ENCODE assay signal across 24 cellular contexts in genomic region chr1:98306517-98307089, GRCh38.
A peak's percentile ranks its signal among the peaks of the same experiment; 100 is the strongest.
DNase-seq lines count a peak whose midpoint lies in the region; ATAC-seq, FAIRE-seq and TF ChIP-seq lines count a peak whose summit lies in the region.
"Had no signal": no experiment of that assay in that cellular context is flagged by ENCODE, and none has a peak within 500 bp of the region (broad histone marks: within the 10 kb centered on the region; RNA-seq: fewer than 3 reads in every experiment).

No MANE protein-coding gene starts in this region.

- TF ChIP-seq CTCF in DND-41 (IDR thresholded peaks at IDR 0.05; ENCODE audit: borderline replicate concordance, extremely low read depth, low read length, poor library complexity, severe bottlenecking) (no peak), IMR-90 (conservative IDR thresholded peaks at IDR 0.05; ENCODE audit: low read depth, low read length) (no peak), endothelial cell of umbilical vein (IDR thresholded peaks at IDR 0.05; ENCODE audit: extremely low read depth in 1 of 2, insufficient read depth in 1 of 2, low read depth in 1 of 2, low read length in 2 of 2) (no peak)

- intact Hi-C loops in IMR-90 (cut with micrococcal nuclease): no loop called here
- intact Hi-C loops in endothelial cell of umbilical vein (cut with micrococcal nuclease): no loop called here

- H3K18ac ChIP-seq in IMR-90 (ENCODE audit: low read depth, low read length): no peak overlapping the region

- peak; percentile 33 for FAIRE-seq in endothelial cell of umbilical vein (lab: Jason Lieb, UNC)
- FAIRE-seq: GM12891 had no signal

- H3K4me1 ChIP-seq in DND-41 (ENCODE audit: insufficient read depth, low read length): peaks cover 29% of the 10 kb centered on the region
- peaks cover 2% of the 10 kb centered on the region; the same call in 1 of the 2 replicates for H3K4me1 ChIP-seq in IMR-90 (ENCODE audit: control insufficient read depth, insufficient read depth, low read length)
- peaks cover 6% of the 10 kb centered on the region for H3K4me1 ChIP-seq in endothelial cell of umbilical vein (ENCODE audit: control insufficient read depth, extremely low read depth, insufficient read depth, low read length)
- H3K4me1 ChIP-seq: BLaER1, Caco-2, HAP-1, SJSA1 had no signal

- H3K14ac ChIP-seq in IMR-90 (replicated peaks; ENCODE audit: low read depth, low read length): peak overlapping the region; percentile 15; the same call in 1 of the 2 replicates

- H3K9me3 ChIP-seq in DND-41 (ENCODE audit: insufficient read depth, low read length, severe bottlenecking) (no peaks in the 10 kb centered on the region), IMR-90 (ENCODE audit: control insufficient read depth, insufficient read depth, low read length) (no peaks in the 10 kb centered on the region; the same call in 1 of the 2 replicates), endothelial cell of umbilical vein (replicated peaks; ENCODE audit: control insufficient read depth, insufficient read depth, low read length) (no peaks in the 10 kb centered on the region)
- H3K9me3 ChIP-seq: BLaER1, Caco-2, HAP-1, SJSA1 had no signal

- H3K9ac ChIP-seq in DND-41 (ENCODE audit: low read depth, low read length) (no peak overlapping the region), IMR-90 (ENCODE audit: low read depth, low read length) (no peak overlapping the region), endothelial cell of umbilical vein (replicated peaks; ENCODE audit: extremely low read depth, insufficient read depth, low read length) (no peak overlapping the region)
- H3K9ac ChIP-seq: BLaER1, GM23248 had no signal

- H3K9me1 ChIP-seq in IMR-90 (ENCODE audit: insufficient read depth, low read length): no peaks in the 10 kb centered on the region
- H3K9me1 ChIP-seq in endothelial cell of umbilical vein (replicated peaks; ENCODE audit: control insufficient read depth, extremely low read depth, insufficient read depth, low read length): no peaks in the 10 kb centered on the region

- no peak overlapping the region for H3K4ac ChIP-seq in IMR-90 (ENCODE audit: low read depth, low read length)

- TF ChIP-seq RAD21 in IMR-90 (IDR thresholded peaks at IDR 0.05; ENCODE audit: low read length): no peak

- H2AK9ac ChIP-seq in IMR-90 (replicated peaks; ENCODE audit: low read depth, low read length, poor library complexity): no peak overlapping the region

- no peak overlapping the region for H3K56ac ChIP-seq in IMR-90 (ENCODE audit: extremely low read depth, insufficient read depth, low read length)

- dilution Hi-C loops in IMR-90 (cut with HindIII; ENCODE audit: low sequenced_read_pairs, unreplicated experiment) (no loop called here), endothelial cell of umbilical vein (cut with MboI; ENCODE audit: extremely low pct_ligation_motif_present, low sequenced_read_pairs) (no loop called here)

- no peak overlapping the region for H3K4me3 ChIP-seq in DND-41 (ENCODE audit: low read depth in 1 of 2, low read length in 2 of 2)
- H3K4me3 ChIP-seq in IMR-90 (ENCODE audit: insufficient read depth, low read depth, low read length): no peak overlapping the region
- no peak overlapping the region for H3K4me3 ChIP-seq in endothelial cell of umbilical vein (replicated peaks in 1 of 3; ENCODE audit: insufficient read depth in 1 of 3, low read depth in 1 of 3, low read length in 3 of 3)
- H3K4me3 ChIP-seq: BLaER1, GM23248, HAP-1, SJSA1 had no signal

- BruUV-seq in IMR-90 (replicated peaks; lab: Mats Ljungman, UMichigan): no TSS peak
- no TSS peak for BruUV-seq in endothelial cell of umbilical vein (replicated peaks; lab: Mats Ljungman, UMichigan)

- no peak overlapping the region for H3K23ac ChIP-seq in IMR-90 (ENCODE audit: low read depth, low read length)

- no peak overlapping the region for H2BK15ac ChIP-seq in IMR-90 (ENCODE audit: low read depth, low read length)

- H3K27ac ChIP-seq in DND-41 (ENCODE audit: low read length) (peak overlapping the region; percentile 62), IMR-90 (ENCODE audit: insufficient read depth, low read length) (no peak overlapping the region), endothelial cell of umbilical vein (ENCODE audit: insufficient read depth, low read depth, low read length) (no peak overlapping the region)
- H3K27ac ChIP-seq: BLaER1, GM23248, SJSA1 had no signal

- CTCF ChIA-PET in IMR-90 (lab: Yijun Ruan, JAX) (no interaction called here), endothelial cell of umbilical vein (lab: Charles Lee) (interaction anchor here (0.9 to 1.1 kb wide), 3 partner anchors 8 to 16 kb away, joined by 3 read pairs; no protein-coding TSS in a partner anchor)

- TF ChIP-seq POLR2A in IMR-90 (IDR thresholded peaks at IDR 0.05; ENCODE audit: low read depth, low read length): no peak
- TF ChIP-seq POLR2A in endothelial cell of umbilical vein (IDR thresholded peaks at IDR 0.05; ENCODE audit: low read depth, low read length): no peak

- in situ Hi-C loops in IMR-90 (cut with MboI; ENCODE audit: low sequenced_read_pairs): no loop called here

- H3K79me1 ChIP-seq in IMR-90 (ENCODE audit: low read depth in 1 of 2, low read length in 2 of 2): no peaks in the 10 kb centered on the region

- H2BK20ac ChIP-seq in IMR-90 (ENCODE audit: low read depth, low read length): no peak overlapping the region

- POLR2A ChIA-PET in IMR-90 (lab: Charles Lee; ENCODE audit: unreplicated experiment) (no interaction called here), endothelial cell of umbilical vein (lab: Charles Lee) (no interaction called here)

- no peak overlapping the region for H4K8ac ChIP-seq in IMR-90 (ENCODE audit: low read depth in 2 of 2, low read length in 2 of 2)

- H3K27me3 ChIP-seq in DND-41 (ENCODE audit: insufficient read depth, low read length, poor library complexity) (no peaks in the 10 kb centered on the region), IMR-90 (ENCODE audit: control insufficient read depth, insufficient read depth, low read length) (no peaks in the 10 kb centered on the region), endothelial cell of umbilical vein (ENCODE audit: control insufficient read depth in 2 of 2, insufficient read depth in 2 of 2, low read length in 2 of 2) (no peaks in the 10 kb centered on the region)
- H3K27me3 ChIP-seq: BLaER1, SJSA1 had no signal

- H4K5ac ChIP-seq in IMR-90 (ENCODE audit: low read depth, low read length): no peak overlapping the region

- no peak overlapping the region for H4K91ac ChIP-seq in IMR-90 (ENCODE audit: insufficient read depth, low read depth, low read length)

- no peak overlapping the region for H2BK120ac ChIP-seq in IMR-90 (ENCODE audit: low read depth, low read length)

- no peak overlapping the region for H2AK5ac ChIP-seq in IMR-90 (ENCODE audit: low read depth, low read length)

- no peaks in the 10 kb centered on the region for H3K79me2 ChIP-seq in DND-41 (ENCODE audit: insufficient read depth, low read length)
- no peaks in the 10 kb centered on the region for H3K79me2 ChIP-seq in endothelial cell of umbilical vein (ENCODE audit: control insufficient read depth, insufficient read depth, low read length)

- H2AFZ ChIP-seq in DND-41 (ENCODE audit: low read depth, low read length): no peak overlapping the region; the same call in 1 of the 2 replicates
- no peak overlapping the region for H2AFZ ChIP-seq in IMR-90 (replicated peaks; ENCODE audit: low read length, poor library complexity)
- no peak overlapping the region for H2AFZ ChIP-seq in endothelial cell of umbilical vein (ENCODE audit: low read depth, low read length)
- H2AFZ ChIP-seq: GM23248 had no signal

- peak; percentile 90 for ATAC-seq in DND-41 (ENCODE audit: insufficient read depth, low read depth)
- ATAC-seq in IMR-90 (ENCODE audit: low read depth): no peak
- ATAC-seq in HG02642 (IDR thresholded peaks at IDR 0.05; ENCODE audit: poor library complexity, unreplicated experiment): no peak
- ATAC-seq: Right ventricle myocardium inferior had no signal

- DNase-seq in DND-41: no peak
- DNase-seq in IMR-90: no peak
- peak; percentile 15 for DNase-seq in RPMI7951 (ENCODE audit: low read depth)
- peak; percentile 26 for DNase-seq in endothelial cell of umbilical vein (ENCODE audit: low read depth, low spot score)
- DNase-seq in NCI-H2171 (lab: John Stamatoyannopoulos, UW): no peak
- no peak for DNase-seq in medulla oblongata (ENCODE audit: extremely low spot score)
- DNase-seq: ACHN; Caco-2; CD4-positive, alpha-beta T cell; DMS 273 treated with DMSO at 0.1 percent for 48 hours; DMS79 treated with DMSO at 0.1 percent for 48 hours; GM23248; NCI-H1417; NCI-H1694 treated with DMSO at 0.1 percent for 48 hours; NCI-H2081 treated with DMSO at 0.1 percent for 48 hours; NCI-H446; NCI-H526; SW 1271 had no signal

- no peaks in the 10 kb centered on the region for H4K20me1 ChIP-seq in DND-41 (ENCODE audit: insufficient read depth, low read length)
- H4K20me1 ChIP-seq in IMR-90 (ENCODE audit: insufficient read depth, low read length): no peaks in the 10 kb centered on the region
- no peaks in the 10 kb centered on the region for H4K20me1 ChIP-seq in endothelial cell of umbilical vein (replicated peaks; ENCODE audit: control insufficient read depth, extremely low read depth, insufficient read depth, low read length)
- H4K20me1 ChIP-seq: BLaER1 had no signal

- H3K4me2 ChIP-seq in DND-41 (ENCODE audit: insufficient read depth, low read length) (peak overlapping the region; percentile 42; the same call in 1 of the 2 replicates), IMR-90 (ENCODE audit: low read depth, low read length) (no peak overlapping the region), endothelial cell of umbilical vein (ENCODE audit: insufficient read depth, low read length) (peak overlapping the region; percentile 39)
- H3K4me2 ChIP-seq: BLaER1 had no signal

- no peaks in the 10 kb centered on the region for H3K36me3 ChIP-seq in DND-41 (ENCODE audit: insufficient read depth, low read length)
- no peaks in the 10 kb centered on the region for H3K36me3 ChIP-seq in IMR-90 (ENCODE audit: control insufficient read depth, insufficient read depth, low read length)
- no peaks in the 10 kb centered on the region for H3K36me3 ChIP-seq in endothelial cell of umbilical vein (ENCODE audit: control insufficient read depth in 2 of 2, extremely low read depth in 1 of 2, insufficient read depth in 2 of 2, low read length in 2 of 2)
- H3K36me3 ChIP-seq: BLaER1, HAP-1, SJSA1 had no signal

- H2BK5ac ChIP-seq in IMR-90 (ENCODE audit: low read depth, low read length, poor library complexity, severe bottlenecking): no peak overlapping the region

TF ChIP-seq in IMR-90, 13 proteins besides CTCF, POLR2A, EP300 and RAD21:
- no peak for TF ChIP-seq RCOR1 (IDR thresholded peaks at IDR 0.05; ENCODE audit: insufficient replicate concordance, low read length)

TF ChIP-seq in endothelial cell of umbilical vein, 7 proteins besides CTCF, POLR2A, EP300 and RAD21 (continues in another document):
- TF ChIP-seq FOS (IDR thresholded peaks at IDR 0.05; ENCODE audit: borderline replicate concordance, insufficient read depth, low read length) (no peak), POLR2AphosphoS5 (IDR thresholded peaks at IDR 0.05; ENCODE audit: insufficient read depth, low read depth, low read length) (no peak), MAX (IDR thresholded peaks at IDR 0.05; ENCODE audit: insufficient read depth, insufficient read length) (no peak), GATA2 (IDR thresholded peaks at IDR 0.05; ENCODE audit: insufficient read depth, insufficient read length, low read depth, low read length) (peak; percentile 52)

Comparison
In these comparisons a context has a peak if more than half of its experiments do, and no peak if none do; other contexts are left out.
1. DNase-seq: peak in RPMI7951 (single experiment) and endothelial cell of umbilical vein (single experiment); none in DND-41 (single experiment), IMR-90 (single experiment), NCI-H2171 (single experiment) and medulla oblongata (single experiment).